In genomic region chr4:8232748-8233147, GRCh38 we compare ENCODE assay signal across 8 cellular contexts. TPM values are rescaled to one million over a fixed set of nuclear protein-coding genes. Genes with fewer than 3 reads are reported as not detected.
"Had no signal": no experiment of that assay in that cellular context is flagged by ENCODE, and none has a peak within 500 bp of the region (broad histone marks: within the 10 kb centered on the region; RNA-seq: fewer than 3 reads in every experiment).

No MANE protein-coding gene starts in this region.

- ATAC-seq: GM23338 had no signal

- DNase-seq: H9, HCEC 1CT, KBM-7 had no signal

- H3K27ac ChIP-seq: HL-60 had no signal

- H3K4me3 ChIP-seq: GM23338 had no signal

- FAIRE-seq: H1, H54 had no signal

- H3K4me2 ChIP-seq: GM23338 had no signal

- H2AFZ ChIP-seq: GM23338 had no signal

RNA-seq across cellular contexts. Expression of gene SH3TC1, which starts 33.7 kb away (rescaled TPM):
- total RNA-seq: H1 had no signal
- polyA plus RNA-seq: GM23338 had no signal

RNA-seq across cellular contexts. Expression of gene HTRA3, which starts 36.8 kb away (rescaled TPM):
- polyA plus RNA-seq: IgD-negative memory B cell had no signal
